In genomic region chr22:39349506-39349966, GRCh38 we compare ENCODE assay signal across 8 cellular contexts. TPM values are rescaled to one million over a fixed set of nuclear protein-coding genes. Genes with fewer than 3 reads are reported as not detected.
DNase-seq lines count a peak whose midpoint lies in the region; ATAC-seq, FAIRE-seq and TF ChIP-seq lines count a peak whose summit lies in the region.

No MANE protein-coding gene starts in this region.

- CTCF ChIA-PET in A549 (lab: Yijun Ruan, JAX), result interaction anchor here (0.6 to 2.7 kb wide), 3 partner anchors 9 to 20 kb away, joined by 3 to 6 read pairs (median 3); no protein-coding TSS in a partner anchor

- H3K4me3 ChIP-seq in A549 (peak overlapping the region; percentile 72), brain microvascular endothelial cell (ENCODE audit: low read depth, low read length) (peak overlapping the region; percentile 63)

- POLR2A ChIA-PET in A549 (lab: Yijun Ruan, JAX), result interaction anchor here (1.8 kb wide), 1 partner anchor 30 kb away, joined by 13 read pairs; the partner anchor contains the start of gene RPL3

- no peak overlapping the region for H3K27ac Mint-ChIP-seq in stimulated activated effector memory CD8-positive, alpha-beta T cell treated with anti-CD3 and anti-CD28 coated beads, Interleukin-12 subunit alpha, Interleukin-12 subunit beta, amount 100 ng/mL, for 72 hours

- H3K4me2 ChIP-seq in A549, result peak overlapping the region; percentile 85

- H3K4me3 Mint-ChIP-seq in stimulated activated effector memory CD8-positive, alpha-beta T cell treated with anti-CD3 and anti-CD28 coated beads, Interleukin-12 subunit alpha, Interleukin-12 subunit beta, amount 100 ng/mL, for 72 hours, result peak overlapping the region; percentile 65

- no peaks in the 10 kb centered on the region for H3K9me3 ChIP-seq in A549

- H3K4me1 ChIP-seq in A549, result peaks cover 4% of the 10 kb centered on the region; the same call in 1 of the 3 replicates

- TF ChIP-seq RAD21 in A549 (conservative IDR thresholded peaks at IDR 0.05 in 1 of 2, IDR thresholded peaks at IDR 0.05 in 1 of 2), result no peak

- H3K9me3 Mint-ChIP-seq in stimulated activated effector memory CD8-positive, alpha-beta T cell treated with anti-CD3 and anti-CD28 coated beads, Interleukin-12 subunit alpha, Interleukin-12 subunit beta, amount 100 ng/mL, for 72 hours, result no peaks in the 10 kb centered on the region

- peak; percentile 23; the same call in 1 of the 2 replicates for TF ChIP-seq POLR2A in A549 (IDR thresholded peaks at IDR 0.05; ENCODE audit: low read length)

- TF ChIP-seq EP300 in A549 (IDR thresholded peaks at IDR 0.05), result no peak

- FAIRE-seq in A549 (lab: Jason Lieb, UNC), result no peak

- ATAC-seq in A549 (peak; percentile 52 to 69; a peak in 5 of 6 replicates), HG02885 (IDR thresholded peaks at IDR 0.05; ENCODE audit: poor library complexity, unreplicated experiment) (no peak)
- peak; percentile 44 for ATAC-seq in stimulated activated effector memory CD8-positive, alpha-beta T cell treated with anti-CD3 and anti-CD28 coated beads, Interleukin-12 subunit alpha, Interleukin-12 subunit beta, amount 100 ng/mL, for 72 hours

- 50% methylated on average over 8 of the region's 57 CpGs for WGBS in A549 (ENCODE audit: missing lambda C conversion rate)

- H3K36me3 ChIP-seq in brain microvascular endothelial cell (replicated peaks), result no peaks in the 10 kb centered on the region

- DNase-seq in A549 (ENCODE audit: low read depth in 1 of 2, low spot score in 1 of 2) (peak in 1 of 2 experiments; percentile 36), GM03348 (ENCODE audit: low spot score) (peak; percentile 93), NOMO-1 treated with DMSO at 0.1 percent for 48 hours (lab: John Stamatoyannopoulos, UW; ENCODE audit: unreplicated experiment) (peak; percentile 55), brain microvascular endothelial cell (no peak), iPS-NIHi7 (ENCODE audit: extremely low spot score) (peak; percentile 91), 8988T (no peak)
- no peak for DNase-seq in stimulated activated effector memory CD8-positive, alpha-beta T cell treated with anti-CD3 and anti-CD28 coated beads, Interleukin-12 subunit alpha, Interleukin-12 subunit beta, amount 100 ng/mL, for 72 hours (ENCODE audit: low spot score in 2 of 2)

- TF ChIP-seq CTCF in A549 (IDR thresholded peaks at IDR 0.05) (no peak; the same call in 2 of the 3 replicates), brain microvascular endothelial cell (IDR thresholded peaks at IDR 0.05; ENCODE audit: low read depth, low read length, missing control alignments) (no peak)

- in situ Hi-C loops in brain microvascular endothelial cell (cut with HindIII; ENCODE audit: low pct_ligation_motif_present, low sequenced_read_pairs), result no loop called here

- H3K27me3 ChIP-seq in brain microvascular endothelial cell (replicated peaks), result no peaks in the 10 kb centered on the region

- no peaks in the 10 kb centered on the region for H3K36me3 Mint-ChIP-seq in stimulated activated effector memory CD8-positive, alpha-beta T cell treated with anti-CD3 and anti-CD28 coated beads, Interleukin-12 subunit alpha, Interleukin-12 subunit beta, amount 100 ng/mL, for 72 hours

- peak overlapping the region; percentile 75 to 98 for H3K27ac ChIP-seq in A549
- no peak overlapping the region for H3K27ac ChIP-seq in brain microvascular endothelial cell

- H3K4me1 Mint-ChIP-seq in stimulated activated effector memory CD8-positive, alpha-beta T cell treated with anti-CD3 and anti-CD28 coated beads, Interleukin-12 subunit alpha, Interleukin-12 subunit beta, amount 100 ng/mL, for 72 hours, result peaks cover 12% of the 10 kb centered on the region

TF ChIP-seq in A549, 52 proteins besides CTCF, POLR2A, EP300 and RAD21:
- TF ChIP-seq ZNF302 (CRISPR knock-in tag; IDR thresholded peaks at IDR 0.05) (no peak), HDAC2 (IDR thresholded peaks at IDR 0.05) (no peak), ATOH8 (CRISPR knock-in tag; IDR thresholded peaks at IDR 0.05; ENCODE audit: low read depth) (no peak), TFCP2L1 (CRISPR knock-in tag; IDR thresholded peaks at IDR 0.05) (no peak), FOSB (CRISPR knock-in tag; IDR thresholded peaks at IDR 0.05) (no peak), MAFK (IDR thresholded peaks at IDR 0.05; ENCODE audit: partially characterized antibody) (no peak), MAZ (IDR thresholded peaks at IDR 0.05; ENCODE audit: borderline replicate concordance, low read depth, low read length) (no peak), KDM1A (IDR thresholded peaks at IDR 0.05; ENCODE audit: low read depth) (no peak), HES2 (IDR thresholded peaks at IDR 0.05) (no peak), NFE2L2 (conservative IDR thresholded peaks at IDR 0.05; ENCODE audit: low read length) (no peak), PHF8 (IDR thresholded peaks at IDR 0.05; ENCODE audit: borderline replicate concordance, low read depth) (no peak), E2F6 (IDR thresholded peaks at IDR 0.05; ENCODE audit: borderline replicate concordance, low read depth) (no peak), EHF (CRISPR knock-in tag; IDR thresholded peaks at IDR 0.05) (no peak), KDM5A (IDR thresholded peaks at IDR 0.05) (no peak), CEBPB (IDR thresholded peaks at IDR 0.05) (no peak)
TF ChIP-seq in A549: peak in this region for 0.

RNA-seq across cellular contexts. Expression of gene SYNGR1, which starts 0.3 kb away (rescaled TPM):
- polyA plus RNA-seq in A549 (2011; rRNA removed) (6.7 and 7.9 TPM in 2 replicates), A549 (2017; fragmentation: RNase III; extraction: RNeasy Plus Mini Kit Qiagen cat#74134 plus additional on column Dnase treatment) (10.9 to 14.5 TPM (median 11.7 TPM) in 3 replicates)
- 27.4 and 39.6 TPM in 2 replicates for polyA plus RNA-seq in A549 (2012; cell fraction: cytosol; rRNA removed)
- 41.2 and 57.0 TPM in 2 replicates for polyA plus RNA-seq in A549 (2012; cell fraction: nucleus; rRNA removed)
- polyA minus RNA-seq in A549 (2011; rRNA and poly(A)+ RNA removed), result 2.6 and 5.5 TPM in 2 replicates

RNA-seq across cellular contexts. Expression of gene RPL3, which starts 30.1 kb away (rescaled TPM):
- polyA plus RNA-seq in A549 (2011; rRNA removed) (1,852 and 1,921 TPM in 2 replicates), A549 (2017; fragmentation: RNase III; extraction: RNeasy Plus Mini Kit Qiagen cat#74134 plus additional on column Dnase treatment) (1,908 to 2,151 TPM (median 1,965 TPM) in 3 replicates)
- 3,052 and 3,485 TPM in 2 replicates for polyA plus RNA-seq in A549 (2012; cell fraction: cytosol; rRNA removed)
- polyA plus RNA-seq in A549 (2012; cell fraction: nucleus; rRNA removed), result 1,995 and 2,105 TPM in 2 replicates
- 1,682 and 1,944 TPM in 2 replicates for polyA minus RNA-seq in A549 (2011; rRNA and poly(A)+ RNA removed)

RNA-seq across cellular contexts. Expression of gene TAB1, which starts 50.0 kb away (rescaled TPM):
- polyA plus RNA-seq in A549 (2011; rRNA removed) (10.4 and 11.3 TPM in 2 replicates), A549 (2017; fragmentation: RNase III; extraction: RNeasy Plus Mini Kit Qiagen cat#74134 plus additional on column Dnase treatment) (8.7 to 10.5 TPM (median 9.9 TPM) in 3 replicates)
- polyA plus RNA-seq in A549 (2012; cell fraction: cytosol; rRNA removed), result 16.4 and 20.1 TPM in 2 replicates
- polyA plus RNA-seq in A549 (2012; cell fraction: nucleus; rRNA removed), result 38.3 and 41.0 TPM in 2 replicates
- 9.5 and 11.2 TPM in 2 replicates for polyA minus RNA-seq in A549 (2011; rRNA and poly(A)+ RNA removed)

Comparison
In these comparisons a context has a peak if more than half of its experiments do, and no peak if none do; other contexts are left out.
1. DNase-seq: peak in GM03348 (single experiment), NOMO-1 treated with DMSO at 0.1 percent for 48 hours (single experiment) and iPS-NIHi7 (single experiment); none in brain microvascular endothelial cell (single experiment), stimulated activated effector memory CD8-positive, alpha-beta T cell treated with anti-CD3 and anti-CD28 coated beads, Interleukin-12 subunit alpha, Interleukin-12 subunit beta, amount 100 ng/mL, for 72 hours (0 of 2) and 8988T (single experiment).